Comparison of ENCODE assay signal across 33 cellular contexts in genomic region chr6:121321282-121321681, GRCh38. TPM values are rescaled to one million over a fixed set of nuclear protein-coding genes. Genes with fewer than 3 reads are reported as not detected.
DNase-seq lines count a peak whose midpoint lies in the region; ATAC-seq, FAIRE-seq and TF ChIP-seq lines count a peak whose summit lies in the region.
"Had no signal": no experiment of that assay in that cellular context is flagged by ENCODE, and none has a peak within 500 bp of the region (broad histone marks: within the 10 kb centered on the region; RNA-seq: fewer than 3 reads in every experiment).

No MANE protein-coding gene starts in this region.

- no peak for TF ChIP-seq EP300 in GM12878 (IDR thresholded peaks at IDR 0.05; ENCODE audit: borderline replicate concordance in 1 of 2, control insufficient read depth in 1 of 2, low read depth in 2 of 2, low read length in 2 of 2)

- DNase-seq in GM12878 (ENCODE audit: low read depth, low spot score) (no peak), tibial artery (no peak), COLO668 (lab: John Stamatoyannopoulos, UW; ENCODE audit: unreplicated experiment) (no peak)
- DNase-seq: activated CD4-positive, alpha-beta T cell treated with anti-CD3 and anti-CD28 coated beads, Interleukin-2, amount 50 U/mL, for 48 hours; activated naive CD4-positive, alpha-beta T cell; aorta; Calu3; GOT3; hypothalamus; left ventricle myocardium inferior; mucosa of descending colon; NCI-H1436 treated with DMSO at 0.1 percent for 48 hours; NCI-H510A treated with DMSO at 0.1 percent for 48 hours; PC-9; SHP77 treated with DMSO at 0.1 percent for 48 hours; stimulated activated CD4-positive, alpha-beta T cell treated with anti-CD3 and anti-CD28 coated beads, Interleukin-4, amount 100 ng/mL, for 1 hour; stimulated activated naive CD4-positive, alpha-beta T cell; SW 1271; T1000 had no signal

- no peak for TF ChIP-seq POLR2A in GM18505 (IDR thresholded peaks at IDR 0.05; ENCODE audit: borderline replicate concordance, extremely low read depth, insufficient read depth, insufficient read length)
- TF ChIP-seq POLR2A in GM12878 (IDR thresholded peaks at IDR 0.05; ENCODE audit: low read depth, low read length), result no peak

- H2AFZ ChIP-seq in GM12878 (ENCODE audit: control insufficient read depth, low read depth, low read length), result no peak overlapping the region
- H2AFZ ChIP-seq: parathyroid adenoma, PC-9 had no signal

- H3K36me3 ChIP-seq in GM12878 (ENCODE audit: control insufficient read depth in 2 of 2, insufficient read depth in 2 of 2, low read length in 1 of 2), result peaks cover 0 to 8% of the 10 kb centered on the region in 2 experiments; a peak in 3 of 4 replicates
- H3K36me3 ChIP-seq in tibial artery, result peaks cover 0 to 4% (median 4%) of the 10 kb centered on the region in 3 donors
- H3K36me3 ChIP-seq: cardiac muscle cell, right atrium auricular region had no signal

- H3K9ac ChIP-seq in GM12878 (ENCODE audit: control insufficient read depth, insufficient read depth, low read length), result no peak overlapping the region
- H3K9ac ChIP-seq: KMS-11, parathyroid adenoma had no signal

- SMC1A ChIA-PET in GM12878 (lab: Charles Lee; ENCODE audit: uncharacterized antibody, unreplicated experiment), result interaction anchor here (1.3 kb wide), 1 partner anchor 14 kb away, joined by 3 read pairs; no protein-coding TSS in a partner anchor

- peak; percentile 63 for ATAC-seq in GM18505 (IDR thresholded peaks at IDR 0.05; ENCODE audit: unreplicated experiment)
- peak; percentile 58 for ATAC-seq in GM19023 (IDR thresholded peaks at IDR 0.05; ENCODE audit: unreplicated experiment)
- peak; percentile 52 for ATAC-seq in HG03045 (IDR thresholded peaks at IDR 0.05; ENCODE audit: unreplicated experiment)
- no peak for ATAC-seq in GM12878
- ATAC-seq in GM21423 (IDR thresholded peaks at IDR 0.05; ENCODE audit: unreplicated experiment), result no peak
- ATAC-seq: gastroesophageal sphincter, mucosa of descending colon had no signal

- H3K4me2 ChIP-seq in GM12878 (ENCODE audit: control insufficient read depth, insufficient read depth), result no peak overlapping the region
- H3K4me2 ChIP-seq: KMS-11, PC-9 had no signal

- no peaks in the 10 kb centered on the region for H3K9me3 ChIP-seq in GM12878 (replicated peaks; ENCODE audit: control insufficient read depth, insufficient read depth, low read length)
- no peaks in the 10 kb centered on the region for H3K9me3 ChIP-seq in tibial artery
- H3K9me3 ChIP-seq: gastroesophageal sphincter, left ventricle myocardium inferior, mucosa of descending colon, right atrium auricular region had no signal

- TF ChIP-seq CTCF in GM12878 (IDR thresholded peaks at IDR 0.05 in 2 of 3, conservative IDR thresholded peaks at IDR 0.05 in 1 of 3; ENCODE audit: control insufficient read depth in 2 of 3, extremely low read depth in 1 of 3, insufficient read depth in 1 of 3, low read depth in 3 of 3, low read length in 3 of 3), result no peak
- TF ChIP-seq CTCF in tibial artery (IDR thresholded peaks at IDR 0.05), result no peak

- H3K4me1 ChIP-seq in GM12878 (ENCODE audit: control insufficient read depth, insufficient read depth, low read length), result no peaks in the 10 kb centered on the region
- peaks cover 0 to 3% (median 0%) of the 10 kb centered on the region in 4 donors for H3K4me1 ChIP-seq in tibial artery
- H3K4me1 ChIP-seq: gastroesophageal sphincter, left ventricle myocardium inferior, parathyroid adenoma, right atrium auricular region had no signal

- no TSS peak for BruUV-seq in GM12878 (replicated peaks; lab: Mats Ljungman, UMichigan)

- H3K27me3 ChIP-seq in GM12878 (replicated peaks in 1 of 2; ENCODE audit: control insufficient read depth in 2 of 2, insufficient read depth in 2 of 2, low read length in 1 of 2) (no peaks in the 10 kb centered on the region), tibial artery (no peaks in the 10 kb centered on the region)
- H3K27me3 ChIP-seq: cardiac muscle cell, gastroesophageal sphincter, right atrium auricular region had no signal

- 17% methylated on average over 4 of the region's 4 CpGs for WGBS in GM12878 (ENCODE audit: insufficient coverage, insufficient replicate concordance, low lambda C conversion rate, missing lambda C conversion rate)

- TF ChIP-seq RAD21 in GM12878 (IDR thresholded peaks at IDR 0.05; ENCODE audit: insufficient read depth, low read depth, low read length), result no peak

- CTCF ChIA-PET in GM12878 (lab: Yijun Ruan, JAX), result interaction anchor here (0.6 to 1.4 kb wide), 2 partner anchors 13 to 112 kb away, joined by 3 to 4 read pairs; no protein-coding TSS in a partner anchor

- in situ Hi-C loops in GM12878 (cut with MboI), result no loop called here

- intact Hi-C loops in GM12878 (cut with micrococcal nuclease; ENCODE audit: unreplicated experiment) (no loop called here), tibial artery (cut with DNase I; ENCODE audit: low total_unique reads) (no loop called here)

- H4K20me1 ChIP-seq in GM12878 (ENCODE audit: control insufficient read depth, insufficient read depth), result no peaks in the 10 kb centered on the region

- POLR2A ChIA-PET in GM12878 (lab: Charles Lee), result interaction anchor here (0.7 kb wide), 1 partner anchor 11 kb away, joined by 3 read pairs; no protein-coding TSS in a partner anchor

- FAIRE-seq in GM12878 (lab: Jason Lieb, UNC), result no peak
- FAIRE-seq: endometrium, GM12891, GM19239, HTR-8/SVneo had no signal

- H3K4me3 ChIP-seq in GM12878, result no peak overlapping the region
- no peak overlapping the region for H3K4me3 ChIP-seq in tibial artery
- H3K4me3 ChIP-seq: cardiac muscle cell, gastroesophageal sphincter, left ventricle myocardium inferior, mucosa of descending colon, PC-9, right atrium auricular region had no signal

- no peaks in the 10 kb centered on the region for H3K79me2 ChIP-seq in GM12878 (ENCODE audit: control insufficient read depth, insufficient read depth, low read length)
- H3K79me2 ChIP-seq: parathyroid adenoma had no signal

- RAD21 ChIA-PET in GM12878 (lab: Charles Lee; ENCODE audit: unreplicated experiment), result no interaction called here

- H3K27ac ChIP-seq in GM12878 (ENCODE audit: control insufficient read depth, insufficient read depth), result no peak overlapping the region
- no peak overlapping the region for H3K27ac ChIP-seq in tibial artery
- H3K27ac ChIP-seq: C4-2B, cardiac muscle cell, gastroesophageal sphincter, KMS-11, left ventricle myocardium inferior, parathyroid adenoma, PC-9, right atrium auricular region had no signal

TF ChIP-seq in GM12878, 131 proteins besides CTCF, POLR2A, EP300 and RAD21:
- TF ChIP-seq JUNB (IDR thresholded peaks at IDR 0.05) (peak; percentile 45; the same call in 1 of the 2 replicates), CREM (IDR thresholded peaks at IDR 0.05; ENCODE audit: low read depth) (no peak)

RNA-seq across cellular contexts. Expression of gene TBC1D32, which starts 13.0 kb away (rescaled TPM):
- 96.7 and 100 TPM in 2 replicates for total RNA-seq in GM12878 (2013; cell fraction: nucleolus; rRNA removed)
- total RNA-seq in GM12878 (2014; rRNA removed) (6.7 and 9.5 TPM in 2 replicates), GM12878 (2014; rRNA removed; fragmentation: Illumina TruSeq; extraction: Trizol) (6.2 and 7.4 TPM in 2 replicates), GM12878 (2021) (4.2 and 5.7 TPM in 2 replicates)
- 1.2 TPM for polyA plus RNA-seq in GM12878 (2011; ENCODE audit: low read depth)
- polyA plus RNA-seq in GM12878 (2011; rRNA removed) (10.2 and 19.0 TPM in 2 replicates), GM12878 (2014; fragmentation: Illumina TruSeq; extraction: Trizol) (3.7 and 6.3 TPM in 2 replicates), GM12878 (2014; fragmentation: Nextera tagmentation; extraction: Ambion mirVana) (1 to 10 TPM; 2.2 TPM), GM12878 (2014; rRNA removed) (2.1 and 3.6 TPM in 2 replicates), GM12878 (2016; fragmentation: Nextera tagmentation; extraction: Ambion mirVana) (1 to 10 TPM; 4.0 to 4.9 TPM)
- polyA plus RNA-seq in GM12878 (2011; cell fraction: cytosol; rRNA removed), result 2.3 and 2.9 TPM in 2 replicates
- 20.6 and 22.0 TPM in 2 replicates for polyA plus RNA-seq in GM12878 (2011; cell fraction: nucleus; rRNA removed)
- 2.8 and 3.7 TPM in 2 replicates for polyA plus RNA-seq in GM12878 (2012)
- 10.7 TPM in 2 replicates for polyA minus RNA-seq in GM12878 (2011; rRNA and poly(A)+ RNA removed)
- 1.2 and 3.0 TPM in 2 replicates for polyA minus RNA-seq in GM12878 (2011; cell fraction: cytosol; rRNA and poly(A)+ RNA removed)
- 17.8 and 25.0 TPM in 2 replicates for polyA minus RNA-seq in GM12878 (2011; cell fraction: nucleus; rRNA and poly(A)+ RNA removed)

Comparison
In these comparisons a context has a peak if more than half of its experiments do, and no peak if none do; other contexts are left out.
1. ATAC-seq: peak in GM18505 (single experiment), GM19023 (single experiment) and HG03045 (single experiment); none in GM12878 (single experiment) and GM21423 (single experiment).